In the genomic region with DNA sequence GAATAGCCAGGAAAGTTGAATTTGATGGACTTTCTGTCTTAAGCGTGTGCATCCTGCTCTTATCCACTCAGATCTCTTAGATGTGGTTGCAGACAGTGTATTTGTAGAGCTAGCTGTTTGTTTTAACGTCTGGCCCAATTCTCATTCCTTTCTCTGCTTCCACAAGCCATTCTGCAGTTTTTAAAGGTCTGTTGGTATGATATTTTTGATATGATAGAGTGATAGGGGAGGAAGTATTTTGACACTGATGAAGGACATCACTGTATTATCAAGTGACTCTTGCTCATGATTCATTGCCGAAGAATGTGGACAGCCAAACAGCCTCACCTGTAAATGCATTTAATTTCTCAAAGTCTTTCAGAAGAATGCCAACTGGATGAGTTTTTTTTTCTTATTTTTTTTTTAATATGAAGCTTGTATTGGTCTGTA, we compare ENCODE assay signal across 14 cellular contexts. TPM values are rescaled to one million over a fixed set of nuclear protein-coding genes. Genes with fewer than 3 reads are reported as not detected.
DNase-seq lines count a peak whose midpoint lies in the region; ATAC-seq and TF ChIP-seq lines count a peak whose summit lies in the region.
"Had no signal": no experiment of that assay in that cellular context is flagged by ENCODE, and none has a peak within 500 bp of the region (broad histone marks: within the 10 kb centered on the region; RNA-seq: fewer than 3 reads in every experiment).

No MANE protein-coding gene starts in this region.

- intact Hi-C loops in colonic mucosa (cut with DNase I), result no loop called here

- TF ChIP-seq CTCF in colonic mucosa (IDR thresholded peaks at IDR 0.05) (no peak), osteoblast (IDR thresholded peaks at IDR 0.05; ENCODE audit: extremely low read depth, low read depth, low read length) (no peak)

- H3K9me3 ChIP-seq in colonic mucosa (no peaks in the 10 kb centered on the region), osteoblast (ENCODE audit: low read depth, low read length) (no peaks in the 10 kb centered on the region)
- H3K9me3 ChIP-seq: BLaER1 treated with 17β-estradiol and CSF1 and Interleukin-3, amounts not matched to agents 10 nM and 100 nM; esophagus squamous epithelium; SJCRH30 had no signal

- DNase-seq in ELR (ENCODE audit: low read depth), result peak; percentile 51
- DNase-seq in RPMI7951 (ENCODE audit: low read depth), result peak; percentile 53
- no peak for DNase-seq in colonic mucosa
- peak; percentile 86 for DNase-seq in osteoblast (ENCODE audit: insufficient read length, low spot score, missing footprints)
- no peak for DNase-seq in NCI-H2171 (lab: John Stamatoyannopoulos, UW)
- no peak for DNase-seq in DMS 273 (lab: John Stamatoyannopoulos, UW; ENCODE audit: unreplicated experiment)
- DNase-seq in NCI-H187 (lab: John Stamatoyannopoulos, UW), result no peak
- DNase-seq: activated effector memory CD4-positive, alpha-beta T cell treated with Interleukin-2 at 50 U/mL for 16 hours; esophagus squamous epithelium; NCI-H510A; SJCRH30 had no signal

- ATAC-seq in GM18861 (IDR thresholded peaks at IDR 0.05; ENCODE audit: unreplicated experiment), result no peak
- ATAC-seq: stimulated activated memory B cell treated with anti-CD40 and anti-IgM and Interleukin-4, amounts not matched to agents 10 μg/mL and 1 μg/mL and 100 μg/mL, for 72 hours had no signal

- no peak overlapping the region for H3K4me3 ChIP-seq in colonic mucosa
- no peak overlapping the region for H3K4me3 ChIP-seq in osteoblast (ENCODE audit: insufficient read depth, low read length)
- H3K4me3 ChIP-seq: BLaER1 treated with 17β-estradiol and CSF1 and Interleukin-3, amounts not matched to agents 10 nM and 100 nM; esophagus squamous epithelium; SJCRH30 had no signal

- no peak overlapping the region for H3K9ac ChIP-seq in colonic mucosa (ENCODE audit: low read depth in 2 of 2, low read length in 2 of 2)
- H3K9ac ChIP-seq: BLaER1 treated with 17β-estradiol and CSF1 and Interleukin-3, amounts not matched to agents 10 nM and 100 nM had no signal

- no peaks in the 10 kb centered on the region for H4K20me1 ChIP-seq in osteoblast (ENCODE audit: insufficient read depth, low read length)

- peaks cover 68% of the 10 kb centered on the region for H3K79me2 ChIP-seq in osteoblast (ENCODE audit: insufficient read depth, low read length)

- H3K4me1 ChIP-seq in colonic mucosa, result peaks cover 8% of the 10 kb centered on the region
- peaks cover 62% of the 10 kb centered on the region for H3K4me1 ChIP-seq in osteoblast (ENCODE audit: insufficient read depth, low read length)

- H3K36me3 ChIP-seq in colonic mucosa (no peaks in the 10 kb centered on the region), osteoblast (ENCODE audit: insufficient read depth, low read length) (no peaks in the 10 kb centered on the region)
- H3K36me3 ChIP-seq: BLaER1 treated with 17β-estradiol and CSF1 and Interleukin-3, amounts not matched to agents 10 nM and 100 nM; SJCRH30 had no signal

- H3K4me2 ChIP-seq in osteoblast (ENCODE audit: insufficient read depth, low read length), result no peak overlapping the region

- peak overlapping the region; percentile 17 for H3K27ac ChIP-seq in colonic mucosa
- peak overlapping the region; percentile 21 for H3K27ac ChIP-seq in osteoblast (ENCODE audit: low read depth, low read length)
- H3K27ac ChIP-seq: BLaER1 treated with 17β-estradiol and CSF1 and Interleukin-3, amounts not matched to agents 10 nM and 100 nM; esophagus squamous epithelium; SJCRH30 had no signal

- H2AFZ ChIP-seq in osteoblast (ENCODE audit: low read length), result no peak overlapping the region

- H3K27me3 ChIP-seq in colonic mucosa (no peaks in the 10 kb centered on the region), osteoblast (ENCODE audit: insufficient read depth, low read length) (no peaks in the 10 kb centered on the region)
- H3K27me3 ChIP-seq: esophagus squamous epithelium, SJCRH30 had no signal

RNA-seq across cellular contexts. Expression of a gene that starts 4.5 kb away (rescaled TPM):
- total RNA-seq in RPMI7951 (2014; rRNA removed; shearing (Covaris generic)), result 18.3 and 19.3 TPM in 2 replicates
- total RNA-seq in colonic mucosa (100 to 1,000 TPM; 133 to 174 TPM), osteoblast (28.6 and 30.4 TPM in 2 replicates)

Comparison
In these comparisons a context has a peak if more than half of its experiments do, and no peak if none do; other contexts are left out.
1. DNase-seq: peak in ELR (single experiment), RPMI7951 (single experiment) and osteoblast (single experiment); none in colonic mucosa (single experiment), NCI-H2171 (single experiment), DMS 273 (single experiment) and NCI-H187 (0 of 2).